32 cellular contexts compared by ENCODE assay signal in genomic region chr3:112976953-112977352, GRCh38. TPM values are rescaled to one million over a fixed set of nuclear protein-coding genes. Genes with fewer than 3 reads are reported as not detected.
DNase-seq lines count a peak whose midpoint lies in the region; ATAC-seq and TF ChIP-seq lines count a peak whose summit lies in the region.
"Had no signal": no experiment of that assay in that cellular context is flagged by ENCODE, and none has a peak within 500 bp of the region (broad histone marks: within the 10 kb centered on the region; RNA-seq: fewer than 3 reads in every experiment).

No MANE protein-coding gene starts in this region.

- no peak for DNase-seq in activated CD4-positive, alpha-beta memory T cell treated with anti-CD3 and anti-CD28 coated beads, Interleukin-2, amount 10 ng/mL, durations not matched to agents 7 days and 5 days
- no peak for DNase-seq in activated CD4-positive, alpha-beta memory T cell treated with anti-CD3 and anti-CD28 coated beads for 36 hours
- DNase-seq in activated naive CD8-positive, alpha-beta T cell treated with anti-CD3 and anti-CD28 coated beads, Interleukin-2, amount 50 U/mL, for 24 hours, result no peak
- DNase-seq in spleen (no peak), ACHN (no peak)
- DNase-seq: activated CD4-positive, alpha-beta T cell treated with anti-CD3 and anti-CD28 coated beads for 1 hour; activated naive CD4-positive, alpha-beta T cell treated with anti-CD3 and anti-CD28 coated beads, Interleukin-2, amount 50 U/mL, for 16 hours; cortex of kidney; DMS53; foreskin melanocyte; heart right ventricle; mammary epithelial cell; MG63; NCI-H1417; NCI-H2081 treated with DMSO at 0.1 percent for 48 hours; NCI-H748 treated with DMSO at 0.1 percent for 48 hours; stimulated activated CD4-positive, alpha-beta T cell treated with anti-CD3 and anti-CD28 coated beads, Interleukin-4, amount 100 ng/mL, for 4 hours had no signal

- in situ Hi-C loops in ACHN (cut with HindIII; ENCODE audit: low pct_ligation_motif_present, low pct_unique_long_range_greater_than_20kb, low sequenced_read_pairs), result no loop called here

- H3K4me2 ChIP-seq in OCI-LY3 (ENCODE audit: low read length), result peak overlapping the region; percentile 77

- H2AFZ ChIP-seq in OCI-LY3 (ENCODE audit: low read depth, low read length), result no peak overlapping the region

- TF ChIP-seq CTCF in OCI-LY3 (IDR thresholded peaks at IDR 0.05; ENCODE audit: low read depth, low read length) (no peak), spleen (IDR thresholded peaks at IDR 0.05 in 8 of 11, conservative IDR thresholded peaks at IDR 0.05 in 3 of 11) (no peak)

- POLR2A ChIA-PET in activated CD4-positive, alpha-beta memory T cell treated with anti-CD3 and anti-CD28 coated beads, Interleukin-2, amount 10 ng/mL, durations not matched to agents 7 days and 5 days (lab: Charles Lee), result interaction anchor here (0.7 to 0.8 kb wide), 2 partner anchors 36 to 240 kb away, joined by 3 to 4 read pairs; no protein-coding TSS in a partner anchor
- POLR2A ChIA-PET in activated CD4-positive, alpha-beta memory T cell treated with anti-CD3 and anti-CD28 coated beads for 36 hours (lab: Charles Lee), result no interaction called here

- no peak for ATAC-seq in activated naive CD8-positive, alpha-beta T cell treated with anti-CD3 and anti-CD28 coated beads, Interleukin-2, amount 50 U/mL, for 24 hours
- ATAC-seq in HG02938 (IDR thresholded peaks at IDR 0.05; ENCODE audit: unreplicated experiment) (no peak), HG03378 (IDR thresholded peaks at IDR 0.05; ENCODE audit: unreplicated experiment) (no peak)
- ATAC-seq: heart right ventricle, K562, sciatic nerve had no signal

- intact Hi-C loops in activated CD4-positive, alpha-beta memory T cell treated with anti-CD3 and anti-CD28 coated beads for 36 hours (cut with micrococcal nuclease), result loop anchor here (10.0 kb wide), 1 partner anchor 642 kb away; the partner anchor contains the start of gene CD200
- intact Hi-C loops in spleen (cut with DNase I; ENCODE audit: low total_unique reads), result loop anchor here (5.0 kb wide), 2 partner anchors 240 to 335 kb away; partner anchors contain the start of gene CCDC80

- H3K4me1 ChIP-seq in OCI-LY3 (ENCODE audit: low read length) (peaks cover 91% of the 10 kb centered on the region), spleen (peaks cover 18 to 76% (median 51%) of the 10 kb centered on the region in 6 donors)
- H3K4me1 ChIP-seq: ascending aorta, esophagus muscularis mucosa, vagina had no signal

- WGBS in spleen, 5 donors, result 63 to 78% (median 75%) methylated on average over 2 of the region's 2 CpGs

- CTCF ChIA-PET in activated CD4-positive, alpha-beta memory T cell treated with anti-CD3 and anti-CD28 coated beads, Interleukin-2, amount 10 ng/mL, durations not matched to agents 7 days and 5 days (lab: Charles Lee), result interaction anchor here (0.7 to 3.9 kb wide), 5 partner anchors 9 to 334 kb away, joined by 3 to 29 read pairs (median 3); no protein-coding TSS in a partner anchor
- CTCF ChIA-PET in activated CD4-positive, alpha-beta memory T cell treated with anti-CD3 and anti-CD28 coated beads for 36 hours (lab: Charles Lee), result interaction anchor here (3.1 to 6.3 kb wide), 2 partner anchors 241 to 334 kb away, joined by 26 to 69 read pairs; no protein-coding TSS in a partner anchor

- H3K79me2 ChIP-seq in OCI-LY3 (ENCODE audit: low read length), result peaks cover 33% of the 10 kb centered on the region

- no peaks in the 10 kb centered on the region for H3K27me3 Mint-ChIP-seq in activated CD4-positive, alpha-beta memory T cell treated with anti-CD3 and anti-CD28 coated beads, Interleukin-2, amount 10 ng/mL, durations not matched to agents 7 days and 5 days
- no peaks in the 10 kb centered on the region for H3K27me3 Mint-ChIP-seq in activated CD4-positive, alpha-beta memory T cell treated with anti-CD3 and anti-CD28 coated beads for 36 hours
- H3K27me3 Mint-ChIP-seq in activated naive CD8-positive, alpha-beta T cell treated with anti-CD3 and anti-CD28 coated beads, Interleukin-2, amount 50 U/mL, for 24 hours, result no peaks in the 10 kb centered on the region
- H3K27me3 Mint-ChIP-seq: progenitor cell of endocrine pancreas had no signal

- H3K27me3 ChIP-seq in OCI-LY3 (ENCODE audit: low read depth, low read length) (no peaks in the 10 kb centered on the region), spleen (replicated peaks in 1 of 7) (no peaks in the 10 kb centered on the region)
- H3K27me3 ChIP-seq: ascending aorta, cardiac muscle cell, esophagus muscularis mucosa, heart right ventricle, MG63, vagina had no signal

- H3K27ac Mint-ChIP-seq in activated CD4-positive, alpha-beta memory T cell treated with anti-CD3 and anti-CD28 coated beads, Interleukin-2, amount 10 ng/mL, durations not matched to agents 7 days and 5 days, result peak overlapping the region; percentile 52
- H3K27ac Mint-ChIP-seq in activated CD4-positive, alpha-beta memory T cell treated with anti-CD3 and anti-CD28 coated beads for 36 hours, result no peak overlapping the region
- peak overlapping the region; percentile 29 for H3K27ac Mint-ChIP-seq in activated naive CD8-positive, alpha-beta T cell treated with anti-CD3 and anti-CD28 coated beads, Interleukin-2, amount 50 U/mL, for 24 hours
- H3K27ac Mint-ChIP-seq: progenitor cell of endocrine pancreas had no signal

- H3K9me3 ChIP-seq in OCI-LY3 (ENCODE audit: insufficient read depth, low read length) (0 out of 2 replicates have a peak, but pooled peaks cover 4% of the 10 kb centered on the region), spleen (no peaks in the 10 kb centered on the region)
- H3K9me3 ChIP-seq: ascending aorta, esophagus muscularis mucosa, heart right ventricle, MG63, thoracic aorta, vagina had no signal

- H3K4me3 ChIP-seq in OCI-LY3 (ENCODE audit: low read length), result no peak overlapping the region
- no peak overlapping the region for H3K4me3 ChIP-seq in spleen
- H3K4me3 ChIP-seq: ascending aorta, cardiac muscle cell, esophagus muscularis mucosa, heart right ventricle, K562, MG63, thoracic aorta, vagina had no signal

- no peak overlapping the region for H3K4me3 Mint-ChIP-seq in activated CD4-positive, alpha-beta memory T cell treated with anti-CD3 and anti-CD28 coated beads, Interleukin-2, amount 10 ng/mL, durations not matched to agents 7 days and 5 days
- no peak overlapping the region for H3K4me3 Mint-ChIP-seq in activated CD4-positive, alpha-beta memory T cell treated with anti-CD3 and anti-CD28 coated beads for 36 hours
- H3K4me3 Mint-ChIP-seq in activated naive CD8-positive, alpha-beta T cell treated with anti-CD3 and anti-CD28 coated beads, Interleukin-2, amount 50 U/mL, for 24 hours, result no peak overlapping the region

- H3K4me1 Mint-ChIP-seq in activated CD4-positive, alpha-beta memory T cell treated with anti-CD3 and anti-CD28 coated beads, Interleukin-2, amount 10 ng/mL, durations not matched to agents 7 days and 5 days, result peaks cover 55% of the 10 kb centered on the region
- peaks cover 67% of the 10 kb centered on the region for H3K4me1 Mint-ChIP-seq in activated CD4-positive, alpha-beta memory T cell treated with anti-CD3 and anti-CD28 coated beads for 36 hours (ENCODE audit: low read depth)
- peaks cover 67% of the 10 kb centered on the region for H3K4me1 Mint-ChIP-seq in activated naive CD8-positive, alpha-beta T cell treated with anti-CD3 and anti-CD28 coated beads, Interleukin-2, amount 50 U/mL, for 24 hours

- H4K20me1 ChIP-seq in OCI-LY3 (ENCODE audit: insufficient read depth, low read length), result no peaks in the 10 kb centered on the region

- H3K36me3 Mint-ChIP-seq in activated CD4-positive, alpha-beta memory T cell treated with anti-CD3 and anti-CD28 coated beads, Interleukin-2, amount 10 ng/mL, durations not matched to agents 7 days and 5 days (ENCODE audit: low read depth), result peaks cover 11% of the 10 kb centered on the region
- H3K36me3 Mint-ChIP-seq in activated CD4-positive, alpha-beta memory T cell treated with anti-CD3 and anti-CD28 coated beads for 36 hours, result no peaks in the 10 kb centered on the region
- H3K36me3 Mint-ChIP-seq in activated naive CD8-positive, alpha-beta T cell treated with anti-CD3 and anti-CD28 coated beads, Interleukin-2, amount 50 U/mL, for 24 hours (ENCODE audit: low read depth), result no peaks in the 10 kb centered on the region

- H3K27ac ChIP-seq in OCI-LY3 (ENCODE audit: low read length) (peak overlapping the region; percentile 95), spleen (peak overlapping the region in 5 of 8 donors; percentile 35 to 87 (median 75))
- H3K27ac ChIP-seq: ascending aorta, cardiac muscle cell, esophagus muscularis mucosa, thoracic aorta, vagina had no signal

- peaks cover 7% of the 10 kb centered on the region for H3K36me3 ChIP-seq in OCI-LY3 (replicated peaks; ENCODE audit: low read depth, low read length)
- H3K36me3 ChIP-seq in spleen, result no peaks in the 10 kb centered on the region
- H3K36me3 ChIP-seq: ascending aorta, cardiac muscle cell, esophagus muscularis mucosa, heart right ventricle, MG63, thoracic aorta, vagina had no signal

- peak overlapping the region; percentile 8; the same call in 1 of the 2 replicates for H3K9ac ChIP-seq in OCI-LY3 (ENCODE audit: low read length)

- H3K9me3 Mint-ChIP-seq in activated CD4-positive, alpha-beta memory T cell treated with anti-CD3 and anti-CD28 coated beads, Interleukin-2, amount 10 ng/mL, durations not matched to agents 7 days and 5 days, result no peaks in the 10 kb centered on the region
- H3K9me3 Mint-ChIP-seq in activated CD4-positive, alpha-beta memory T cell treated with anti-CD3 and anti-CD28 coated beads for 36 hours, result no peaks in the 10 kb centered on the region
- no peaks in the 10 kb centered on the region for H3K9me3 Mint-ChIP-seq in activated naive CD8-positive, alpha-beta T cell treated with anti-CD3 and anti-CD28 coated beads, Interleukin-2, amount 50 U/mL, for 24 hours

- TF ChIP-seq POLR2A in spleen (IDR thresholded peaks at IDR 0.05), result no peak

RNA-seq across cellular contexts. Expression of gene CD200R1, which starts 2.0 kb away (rescaled TPM):
- total RNA-seq in activated CD4-positive, alpha-beta memory T cell treated with anti-CD3 and anti-CD28 coated beads, Interleukin-2, amount 10 ng/mL, durations not matched to agents 7 days and 5 days, result 10 to 100 TPM; 17.6 to 18.1 TPM
- 1 to 10 TPM; 4.1 to 4.4 TPM for total RNA-seq in activated CD4-positive, alpha-beta memory T cell treated with anti-CD3 and anti-CD28 coated beads for 36 hours
- 10 to 100 TPM in 5 of 7 donors, 1 to 10 TPM in 2; 9.2 to 14.0 (median 10.9) TPM for total RNA-seq in spleen
- 1 to 10 TPM in 2 of 3 donors, under 1 TPM in 1; 0.91 to 1.4 (median 1.3) TPM for polyA plus RNA-seq in spleen
- total RNA-seq: A172, ascending aorta, H4, HT1080, progenitor cell of endocrine pancreas, SK-MEL-5 had no signal
- polyA plus RNA-seq: cardiac muscle cell, mammary epithelial cell had no signal

RNA-seq across cellular contexts. Expression of gene GTPBP8, which starts 13.8 kb away (rescaled TPM):
- 10 to 100 TPM; 27.7 to 28.2 TPM for total RNA-seq in activated CD4-positive, alpha-beta memory T cell treated with anti-CD3 and anti-CD28 coated beads, Interleukin-2, amount 10 ng/mL, durations not matched to agents 7 days and 5 days
- 10 to 100 TPM; 34.7 to 35.7 TPM for total RNA-seq in activated CD4-positive, alpha-beta memory T cell treated with anti-CD3 and anti-CD28 coated beads for 36 hours
- 10 to 100 TPM; 12.2 to 27.9 (median 14.8) TPM for total RNA-seq in spleen
- 1 to 10 TPM; 5.1 to 7.7 (median 7.4) TPM for polyA plus RNA-seq in spleen
